Comparison of ENCODE assay signal across 16 cellular contexts in genomic region chr6:39801456-39802251, GRCh38. TPM values are rescaled to one million over a fixed set of nuclear protein-coding genes. Genes with fewer than 3 reads are reported as not detected.
DNase-seq lines count a peak whose midpoint lies in the region; TF ChIP-seq lines count a peak whose summit lies in the region.
"Had no signal": no experiment of that assay in that cellular context is flagged by ENCODE, and none has a peak within 500 bp of the region (broad histone marks: within the 10 kb centered on the region; RNA-seq: fewer than 3 reads in every experiment).

No MANE protein-coding gene starts in this region.

- H3K27ac ChIP-seq in liver (ENCODE audit: low read depth in 1 of 2, low read length in 2 of 2) (peak overlapping the region; percentile 65 to 68), stomach smooth muscle (ENCODE audit: low read length) (peak overlapping the region; percentile 2)
- H3K27ac ChIP-seq: 22Rv1, SK-N-MC had no signal

- H3K36me3 ChIP-seq in liver (ENCODE audit: control insufficient read depth in 4 of 4, insufficient read depth in 3 of 4, low read depth in 1 of 4, low read length in 3 of 4) (no peaks in the 10 kb centered on the region), stomach smooth muscle (ENCODE audit: control insufficient read depth in 2 of 2, insufficient read depth in 2 of 2, low read length in 2 of 2) (peaks cover 4 to 5% of the 10 kb centered on the region in 2 donors)

- no peaks in the 10 kb centered on the region for H3K9me3 ChIP-seq in liver (ENCODE audit: control insufficient read depth in 4 of 4, low read length in 3 of 4)
- H3K9me3 ChIP-seq in stomach smooth muscle (ENCODE audit: control insufficient read depth in 2 of 2, low read length in 2 of 2): no peaks in the 10 kb centered on the region

- TF ChIP-seq RAD21 in liver (IDR thresholded peaks at IDR 0.05): peak; percentile 22 to 24

- H3K9ac ChIP-seq in liver (ENCODE audit: low read depth in 1 of 2, low read length in 2 of 2): no peak overlapping the region
- H3K9ac ChIP-seq in stomach smooth muscle (ENCODE audit: low read length in 2 of 2): no peak overlapping the region

- H3K27me3 ChIP-seq in liver (ENCODE audit: control insufficient read depth in 4 of 4, insufficient read depth in 4 of 4, low read length in 3 of 4) (no peaks in the 10 kb centered on the region), stomach smooth muscle (ENCODE audit: control insufficient read depth in 1 of 2, insufficient read depth in 2 of 2, low read length in 2 of 2) (no peaks in the 10 kb centered on the region)

- no peak overlapping the region for H3K4me3 ChIP-seq in liver (ENCODE audit: low read depth in 1 of 3, low read length in 3 of 3)
- H3K4me3 ChIP-seq in stomach smooth muscle (ENCODE audit: low read length in 2 of 2): peak overlapping the region in 1 of 2 donors; percentile 40
- H3K4me3 ChIP-seq: SK-N-MC had no signal

- DNase-seq in DMS79 treated with DMSO at 0.1 percent for 48 hours (lab: John Stamatoyannopoulos, UW) (peak; percentile 8), DMS79 (lab: John Stamatoyannopoulos, UW) (no peak), astrocyte of the hippocampus (ENCODE audit: low read depth, low spot score) (peak; percentile 69), occipital lobe (lab: John Stamatoyannopoulos, UW) (no peak), OCI-M1 (lab: John Stamatoyannopoulos, UW) (no peak), T-helper 9 cell (no peak)
- DNase-seq: activated CD4-positive, alpha-beta memory T cell treated with anti-CD3 and anti-CD28 coated beads, Interleukin-2, amount 10 ng/mL, durations not matched to agents 7 days and 5 days; effector CD4-positive, alpha-beta T cell; H9; NCI-H446; stimulated activated naive CD8-positive, alpha-beta T cell treated with anti-CD3 and anti-CD28 coated beads, Interleukin-15, amount 100 ng/mL, for 72 hours had no signal

- TF ChIP-seq CTCF in liver (IDR thresholded peaks at IDR 0.05; ENCODE audit: low read depth, low read length, missing input control): no peak

- H3K4me1 ChIP-seq in liver (ENCODE audit: control insufficient read depth in 4 of 4, insufficient read depth in 4 of 4, low read length in 3 of 4) (peaks cover 0 to 23% (median 14%) of the 10 kb centered on the region in 4 donors), stomach smooth muscle (ENCODE audit: control insufficient read depth, insufficient read depth, low read length) (peaks cover 51% of the 10 kb centered on the region)

- 37% methylated on average over 11 of the region's 11 CpGs for WGBS in liver

TF ChIP-seq in liver, 16 proteins besides CTCF, POLR2A, EP300 and RAD21:
- TF ChIP-seq EGR1 (IDR thresholded peaks at IDR 0.05; ENCODE audit: low read depth in 2 of 2) (no peak), HNF4A (conservative IDR thresholded peaks at IDR 0.05) (peak; percentile 73 to 87), MAX (IDR thresholded peaks at IDR 0.05) (peak; percentile 27), RXRA (IDR thresholded peaks at IDR 0.05) (peak; percentile 40 to 63), YY1 (IDR thresholded peaks at IDR 0.05) (peak; percentile 43), FOXA1 (IDR thresholded peaks at IDR 0.05) (peak; percentile 24), NR2F2 (IDR thresholded peaks at IDR 0.05) (peak; percentile 53), SP1 (IDR thresholded peaks at IDR 0.05) (peak; percentile 78), ZBTB33 (IDR thresholded peaks at IDR 0.05) (no peak), JUND (IDR thresholded peaks at IDR 0.05) (peak; percentile 20 to 63), FOXA2 (IDR thresholded peaks at IDR 0.05) (peak; percentile 67), ATF3 (IDR thresholded peaks at IDR 0.05) (no peak), TAF1 (conservative IDR thresholded peaks at IDR 0.05) (peak; percentile 53), HNF4G (IDR thresholded peaks at IDR 0.05) (peak; percentile 64), REST (IDR thresholded peaks at IDR 0.05) (no peak), GABPA (IDR thresholded peaks at IDR 0.05 in 1 of 2, conservative IDR thresholded peaks at IDR 0.05 in 1 of 2) (no peak)

RNA-seq across cellular contexts. Expression of gene DAAM2, which starts 9.5 kb away (rescaled TPM):
- total RNA-seq in liver: 10 to 100 TPM in 1 of 2 donors, 1 to 10 TPM in 1; 4.9 to 17.0 TPM
- polyA plus RNA-seq in liver: 1 to 10 TPM; 1.9 to 3.9 TPM
- 14.0 TPM for total RNA-seq in occipital lobe
- total RNA-seq: activated CD4-positive, alpha-beta memory T cell treated with anti-CD3 and anti-CD28 coated beads, Interleukin-2, amount 10 ng/mL, durations not matched to agents 7 days and 5 days; activated T-helper 1 cell treated with anti-CD3 and anti-CD28 coated beads, Interleukin-12 subunit alpha, Interleukin-12 subunit beta, Interleukin-2, Interleukin-4 antibody, amounts not matched to agents 30 ng/mL and 10 ng/mL and 1 ng/mL, durations not matched to agents 14 hours and 24 hours and 36 hours had no signal

Comparison
In these comparisons a context has a peak if more than half of its experiments do, and no peak if none do; other contexts are left out.
1. DNase-seq: peak in DMS79 treated with DMSO at 0.1 percent for 48 hours (single experiment) and astrocyte of the hippocampus (single experiment); none in DMS79 (single experiment), occipital lobe (single experiment), OCI-M1 (single experiment) and T-helper 9 cell (single experiment).